8 cellular contexts compared by ENCODE assay signal in genomic region chrX:77894921-77895886, GRCh38. TPM values are rescaled to one million over a fixed set of nuclear protein-coding genes. Genes with fewer than 3 reads are reported as not detected.
DNase-seq lines count a peak whose midpoint lies in the region; ATAC-seq and TF ChIP-seq lines count a peak whose summit lies in the region.

Gene MAGT1 (minus strand): TSS chrX:77895435. CDS start chrX:77895410, 25 bp downstream.

- ATAC-seq in RWPE2 (ENCODE audit: low read depth) = peak; percentile 89
- ATAC-seq in naive thymus-derived CD8-positive, alpha-beta T cell = peak; percentile 88 to 89

- TF ChIP-seq CTCF in RWPE2 (IDR thresholded peaks at IDR 0.05; ENCODE audit: poor library complexity, severe bottlenecking) (no peak), fibroblast of mammary gland (conservative IDR thresholded peaks at IDR 0.05; ENCODE audit: control insufficient read depth, insufficient read depth, low read depth, low read length) (no peak)

- peaks cover 14% of the 10 kb centered on the region for H3K36me3 Mint-ChIP-seq in activated T-helper 2 cell treated with anti-CD3 and anti-CD28 coated beads, Interferon-gamma antibody, Interleukin-2, Interleukin-4, amounts not matched to agents 10 μg/mL and 5 μg/mL and 100 μg/mL, durations not matched to agents 14 hours and 24 hours and 36 hours (ENCODE audit: low read depth)
- peaks cover 0 to 12% (median 0%) of the 10 kb centered on the region in 3 donors for H3K36me3 Mint-ChIP-seq in naive thymus-derived CD8-positive, alpha-beta T cell

- no peaks in the 10 kb centered on the region for H3K9me3 Mint-ChIP-seq in activated T-helper 2 cell treated with anti-CD3 and anti-CD28 coated beads, Interferon-gamma antibody, Interleukin-2, Interleukin-4, amounts not matched to agents 10 μg/mL and 5 μg/mL and 100 μg/mL, durations not matched to agents 14 hours and 24 hours and 36 hours
- H3K9me3 Mint-ChIP-seq in naive thymus-derived CD8-positive, alpha-beta T cell = peaks cover 0 to 2% (median 0%) of the 10 kb centered on the region in 9 donors

- no peaks in the 10 kb centered on the region for H3K27me3 ChIP-seq in RWPE2 (ENCODE audit: insufficient read depth, poor library complexity, severe bottlenecking)

- H3K27me3 Mint-ChIP-seq in activated T-helper 2 cell treated with anti-CD3 and anti-CD28 coated beads, Interferon-gamma antibody, Interleukin-2, Interleukin-4, amounts not matched to agents 10 μg/mL and 5 μg/mL and 100 μg/mL, durations not matched to agents 14 hours and 24 hours and 36 hours (ENCODE audit: low read depth) = no peaks in the 10 kb centered on the region
- no peaks in the 10 kb centered on the region for H3K27me3 Mint-ChIP-seq in naive thymus-derived CD8-positive, alpha-beta T cell

- POLR2A ChIA-PET in naive thymus-derived CD8-positive, alpha-beta T cell (lab: Charles Lee) = interaction anchor here (0.5 to 3.1 kb wide), 6 partner anchors 9 to 107 kb away, joined by 3 to 16 read pairs (median 4); partner anchors contain the start of gene ATP7A

- H3K9me3 ChIP-seq in RWPE2 (ENCODE audit: severe bottlenecking) = no peaks in the 10 kb centered on the region

- H3K36me3 ChIP-seq in RWPE2 (ENCODE audit: low read depth) = peaks cover 4% of the 10 kb centered on the region; the same call in 1 of the 2 replicates

- H3K4me1 ChIP-seq in RWPE2 (ENCODE audit: insufficient read depth, poor library complexity, severe bottlenecking) = peaks cover 3% of the 10 kb centered on the region

- peak within 1 kb of the TSS; percentile 98 for H3K27ac Mint-ChIP-seq in activated T-helper 2 cell treated with anti-CD3 and anti-CD28 coated beads, Interferon-gamma antibody, Interleukin-2, Interleukin-4, amounts not matched to agents 10 μg/mL and 5 μg/mL and 100 μg/mL, durations not matched to agents 14 hours and 24 hours and 36 hours
- H3K27ac Mint-ChIP-seq in naive thymus-derived CD8-positive, alpha-beta T cell = peak within 1 kb of the TSS; percentile 96 to 100 (median 99)

- peak within 1 kb of the TSS; percentile 91 for H3K4me3 Mint-ChIP-seq in activated T-helper 2 cell treated with anti-CD3 and anti-CD28 coated beads, Interferon-gamma antibody, Interleukin-2, Interleukin-4, amounts not matched to agents 10 μg/mL and 5 μg/mL and 100 μg/mL, durations not matched to agents 14 hours and 24 hours and 36 hours (ENCODE audit: low read depth)
- peak within 1 kb of the TSS; percentile 92 to 99 (median 97) for H3K4me3 Mint-ChIP-seq in naive thymus-derived CD8-positive, alpha-beta T cell

- intact Hi-C loops in activated T-helper 2 cell treated with anti-CD3 and anti-CD28 coated beads, Interferon-gamma antibody, Interleukin-2, Interleukin-4, amounts not matched to agents 10 μg/mL and 5 μg/mL and 100 μg/mL, durations not matched to agents 14 hours and 24 hours and 36 hours (cut with micrococcal nuclease) = loop anchor here (1.0 to 10.0 kb wide), 4 partner anchors 16 to 448 kb away; partner anchors contain the start of genes ATP7A, ATRX and FGF16

- H3K4me1 Mint-ChIP-seq in activated T-helper 2 cell treated with anti-CD3 and anti-CD28 coated beads, Interferon-gamma antibody, Interleukin-2, Interleukin-4, amounts not matched to agents 10 μg/mL and 5 μg/mL and 100 μg/mL, durations not matched to agents 14 hours and 24 hours and 36 hours (ENCODE audit: low read depth) = peaks cover 19% of the 10 kb centered on the region
- peaks cover 10 to 36% (median 25%) of the 10 kb centered on the region in 4 donors for H3K4me1 Mint-ChIP-seq in naive thymus-derived CD8-positive, alpha-beta T cell

- peak within 1 kb of the TSS; percentile 51 for H3K27ac ChIP-seq in RWPE2 (ENCODE audit: poor library complexity, severe bottlenecking)

- H3K4me3 ChIP-seq in RWPE2 (ENCODE audit: severe bottlenecking) (peak within 1 kb of the TSS; percentile 55), fibroblast of mammary gland (ENCODE audit: control insufficient read depth, low read depth, low read length) (peak within 1 kb of the TSS; percentile 85)

- peak; percentile 97 for DNase-seq in EH (ENCODE audit: low read depth)
- DNase-seq in H4 (ENCODE audit: low spot score) = peak; percentile 97
- DNase-seq in LoVo (ENCODE audit: low spot score) = peak; percentile 89
- DNase-seq in RWPE2 (ENCODE audit: low spot score) = peak; percentile 91
- DNase-seq in activated T-helper 2 cell treated with anti-CD3 and anti-CD28 coated beads, Interferon-gamma antibody, Interleukin-2, Interleukin-4, amounts not matched to agents 10 μg/mL and 5 μg/mL and 100 μg/mL, durations not matched to agents 14 hours and 24 hours and 36 hours (ENCODE audit: low spot score) = peak; percentile 89
- DNase-seq in fibroblast of mammary gland (ENCODE audit: low read depth) = peak; percentile 95
- DNase-seq in naive thymus-derived CD8-positive, alpha-beta T cell = peak; percentile 70 to 97 (median 90)
- DNase-seq in stimulated activated naive CD4-positive, alpha-beta T cell (lab: John Stamatoyannopoulos, UW) = peak; percentile 74 to 93 (median 90)

RNA-seq across cellular contexts. Expression of gene MAGT1, which starts in this region (rescaled TPM):
- total RNA-seq in H4 (2014; rRNA removed; shearing (Covaris generic)) = 88.2 and 117 TPM in 2 replicates
- total RNA-seq in activated T-helper 2 cell treated with anti-CD3 and anti-CD28 coated beads, Interferon-gamma antibody, Interleukin-2, Interleukin-4, amounts not matched to agents 10 μg/mL and 5 μg/mL and 100 μg/mL, durations not matched to agents 14 hours and 24 hours and 36 hours = 52.0 and 55.1 TPM in 2 replicates
- 10 to 100 TPM; 25.9 to 35.0 TPM for total RNA-seq in naive thymus-derived CD8-positive, alpha-beta T cell
- 10 to 100 TPM; 35.2 to 45.9 (median 42.2) TPM for polyA plus RNA-seq in naive thymus-derived CD8-positive, alpha-beta T cell

Comparison
In these comparisons a context has a peak if more than half of its experiments do, and no peak if none do; other contexts are left out.
1. Peak in every context shown above with its lines: DNase-seq, ATAC-seq, H3K4me3 ChIP-seq and H3K27ac ChIP-seq.